Comparison of ENCODE assay signal across 25 cellular contexts in genomic region chr6:163162874-163163213, GRCh38.
DNase-seq lines count a peak whose midpoint lies in the region; ATAC-seq, FAIRE-seq and TF ChIP-seq lines count a peak whose summit lies in the region.
"Had no signal": no experiment of that assay in that cellular context is flagged by ENCODE, and none has a peak within 500 bp of the region (broad histone marks: within the 10 kb centered on the region; RNA-seq: fewer than 3 reads in every experiment).

No MANE protein-coding gene starts in this region.

- H3K4me3 ChIP-seq in parathyroid adenoma (ENCODE audit: low read depth, low read length) (no peak overlapping the region), OCI-LY7 (ENCODE audit: low read depth, low read length, poor library complexity, severe bottlenecking) (no peak overlapping the region)
- H3K4me3 ChIP-seq: BLaER1 treated with 17β-estradiol and CSF1 and Interleukin-3, amounts not matched to agents 10 nM and 100 nM; GM23248; SK-N-MC had no signal

- H2AFZ ChIP-seq in parathyroid adenoma (peak overlapping the region; percentile 29), OCI-LY7 (ENCODE audit: low read length) (no peak overlapping the region)
- H2AFZ ChIP-seq: GM23248 had no signal

- H3K27me3 ChIP-seq in parathyroid adenoma (ENCODE audit: control insufficient read depth, insufficient read depth, low read length): no peaks in the 10 kb centered on the region
- H3K27me3 ChIP-seq: BLaER1 treated with 17β-estradiol and CSF1 and Interleukin-3, amounts not matched to agents 10 nM and 100 nM had no signal

- DNase-seq in Right ventricle myocardium inferior (ENCODE audit: missing footprints) (peak; percentile 26), left cardiac atrium (no peak), left lobe of liver (ENCODE audit: low spot score) (peak; percentile 90), UCSD-AML1 (lab: John Stamatoyannopoulos, UW; ENCODE audit: unreplicated experiment) (no peak), OCI-LY7 (ENCODE audit: low spot score) (no peak), H54 (ENCODE audit: insufficient read length, low spot score) (no peak), epidermal melanocyte (ENCODE audit: insufficient read length, low spot score) (no peak)
- DNase-seq: CD4-positive, alpha-beta memory T cell; GM23248; IMR-90; MV-4-11; NCI-H1417; NCI-H1694 treated with DMSO at 0.1 percent for 48 hours; NCI-H2081 treated with DMSO at 0.1 percent for 48 hours; NCI-H2171 treated with DMSO at 0.1 percent for 48 hours; NCI-H524 treated with DMSO at 0.1 percent for 48 hours; RPMI8226; SHP77 treated with DMSO at 0.1 percent for 48 hours had no signal

- POLR2A ChIA-PET in OCI-LY7 (lab: Charles Lee): interaction anchor here (1.1 to 1.3 kb wide), 2 partner anchors 10 to 37 kb away, joined by 3 to 4 read pairs; no protein-coding TSS in a partner anchor

- intact Hi-C loops in Right ventricle myocardium inferior (cut with DNase I): no loop called here
- intact Hi-C loops in left cardiac atrium (cut with DNase I): no loop called here
- intact Hi-C loops in OCI-LY7 (cut with micrococcal nuclease; ENCODE audit: unreplicated experiment): no loop called here

- no TSS peak for BruUV-seq in OCI-LY7 (replicated peaks; lab: Mats Ljungman, UMichigan)

- H3K36me3 ChIP-seq in parathyroid adenoma (ENCODE audit: control insufficient read depth, insufficient read depth, low read length) (no peaks in the 10 kb centered on the region), OCI-LY7 (ENCODE audit: insufficient read depth, low read length) (no peaks in the 10 kb centered on the region)
- H3K36me3 ChIP-seq: BLaER1 treated with 17β-estradiol and CSF1 and Interleukin-3, amounts not matched to agents 10 nM and 100 nM had no signal

- H3K4me1 ChIP-seq in parathyroid adenoma: peaks cover 12% of the 10 kb centered on the region
- no peaks in the 10 kb centered on the region for H3K4me1 ChIP-seq in OCI-LY7 (ENCODE audit: insufficient read depth, low read length, poor library complexity, severe bottlenecking)
- H3K4me1 ChIP-seq: BLaER1 treated with 17β-estradiol and CSF1 and Interleukin-3, amounts not matched to agents 10 nM and 100 nM had no signal

- H3K27ac ChIP-seq in parathyroid adenoma: no peak overlapping the region
- no peak overlapping the region for H3K27ac ChIP-seq in OCI-LY7 (ENCODE audit: low read depth, low read length, poor library complexity, severe bottlenecking)
- H3K27ac ChIP-seq: 22Rv1; BLaER1 treated with 17β-estradiol and CSF1 and Interleukin-3, amounts not matched to agents 10 nM and 100 nM; GM23248; SK-N-MC had no signal

- TF ChIP-seq POLR2A in H54 (IDR thresholded peaks at IDR 0.05; ENCODE audit: low read depth, low read length): no peak

- no peak overlapping the region for H3K9ac ChIP-seq in parathyroid adenoma
- H3K9ac ChIP-seq: BLaER1 treated with 17β-estradiol and CSF1 and Interleukin-3, amounts not matched to agents 10 nM and 100 nM; GM23248 had no signal

- no peaks in the 10 kb centered on the region for H3K79me2 ChIP-seq in parathyroid adenoma
- H3K79me2 ChIP-seq in OCI-LY7 (ENCODE audit: insufficient read depth, low read depth, low read length): no peaks in the 10 kb centered on the region

- H3K9me2 ChIP-seq in OCI-LY7 (ENCODE audit: insufficient read depth, low read length): no peaks in the 10 kb centered on the region

- TF ChIP-seq CTCF in parathyroid adenoma (IDR thresholded peaks at IDR 0.05) (no peak), OCI-LY7 (conservative IDR thresholded peaks at IDR 0.05; ENCODE audit: low read length) (no peak)

- H3K4me2 ChIP-seq in parathyroid adenoma (ENCODE audit: low read length) (no peak overlapping the region), OCI-LY7 (ENCODE audit: low read length) (no peak overlapping the region)
- H3K4me2 ChIP-seq: BLaER1 treated with 17β-estradiol and CSF1 and Interleukin-3, amounts not matched to agents 10 nM and 100 nM had no signal

- H4K20me1 ChIP-seq in OCI-LY7 (ENCODE audit: insufficient read depth, low read length): no peaks in the 10 kb centered on the region
- H4K20me1 ChIP-seq: BLaER1 treated with 17β-estradiol and CSF1 and Interleukin-3, amounts not matched to agents 10 nM and 100 nM had no signal

- no peak for FAIRE-seq in H54 (lab: Jason Lieb, UNC)
- FAIRE-seq: G401.6, GM12892, HTR-8/SVneo had no signal

- CTCF ChIA-PET in OCI-LY7 (lab: Charles Lee; ENCODE audit: unreplicated experiment): no interaction called here

- ATAC-seq in Right ventricle myocardium inferior (no peak), left cardiac atrium (no peak), left lobe of liver (peak; percentile 89)

- H3K9me3 ChIP-seq in parathyroid adenoma (ENCODE audit: control insufficient read depth, low read length) (no peaks in the 10 kb centered on the region), OCI-LY7 (ENCODE audit: low read length) (no peaks in the 10 kb centered on the region)

Comparison
In these comparisons a context has a peak if more than half of its experiments do, and no peak if none do; other contexts are left out.
1. DNase-seq: peak in Right ventricle myocardium inferior (single experiment) and left lobe of liver (single experiment); none in left cardiac atrium (single experiment), UCSD-AML1 (single experiment), OCI-LY7 (single experiment), H54 (single experiment) and epidermal melanocyte (single experiment).